ENCODE assay signal across 28 cellular contexts in genomic region chr15:49916998-49917397, GRCh38.
"Had no signal": no experiment of that assay in that cellular context is flagged by ENCODE, and none has a peak within 500 bp of the region (broad histone marks: within the 10 kb centered on the region; RNA-seq: fewer than 3 reads in every experiment).

No MANE protein-coding gene starts in this region.

- H3K27me3 Mint-ChIP-seq: activated CD4-positive, alpha-beta memory T cell treated with anti-CD3 and anti-CD28 coated beads for 36 hours; activated CD4-positive, alpha-beta T cell treated with anti-CD3 and anti-CD28 coated beads, Interleukin-2, amount 10 ng/mL, durations not matched to agents 24 days and 14 days; activated naive CD4-positive, alpha-beta T cell treated with anti-CD3 and anti-CD28 coated beads, Interleukin-2, amount 10 ng/mL, durations not matched to agents 7 days and 5 days; activated naive CD8-positive, alpha-beta T cell treated with anti-CD3 and anti-CD28 coated beads, Interleukin-2, amount 10 ng/mL, durations not matched to agents 7 days and 5 days; naive B cell; progenitor cell of endocrine pancreas; stimulated activated naive B cell treated with anti-CD40 and anti-IgM and Interleukin-4, amounts not matched to agents 10 μg/mL and 1 μg/mL and 100 μg/mL, for 72 hours had no signal

- H3K9me3 Mint-ChIP-seq: activated CD4-positive, alpha-beta memory T cell treated with anti-CD3 and anti-CD28 coated beads for 36 hours; activated naive CD4-positive, alpha-beta T cell treated with anti-CD3 and anti-CD28 coated beads, Interleukin-2, amount 10 ng/mL, durations not matched to agents 7 days and 5 days; activated naive CD8-positive, alpha-beta T cell treated with anti-CD3 and anti-CD28 coated beads, Interleukin-2, amount 10 ng/mL, durations not matched to agents 7 days and 5 days; neural progenitor cell had no signal

- H3K36me3 Mint-ChIP-seq: activated CD4-positive, alpha-beta memory T cell treated with anti-CD3 and anti-CD28 coated beads for 36 hours; activated naive CD4-positive, alpha-beta T cell treated with anti-CD3 and anti-CD28 coated beads, Interleukin-2, amount 10 ng/mL, durations not matched to agents 7 days and 5 days; naive B cell; neural progenitor cell; stimulated activated naive B cell treated with anti-CD40 and anti-IgM and Interleukin-4, amounts not matched to agents 10 μg/mL and 1 μg/mL and 100 μg/mL, for 72 hours had no signal

- H3K9me3 ChIP-seq: gastroesophageal sphincter, stomach, suprapubic skin, tibial artery, upper lobe of right lung had no signal

- H3K4me3 Mint-ChIP-seq: activated CD4-positive, alpha-beta memory T cell treated with anti-CD3 and anti-CD28 coated beads for 36 hours; activated CD4-positive, alpha-beta T cell treated with anti-CD3 and anti-CD28 coated beads, Interleukin-2, amount 10 ng/mL, durations not matched to agents 24 days and 14 days; activated naive CD4-positive, alpha-beta T cell treated with anti-CD3 and anti-CD28 coated beads, Interleukin-2, amount 10 ng/mL, durations not matched to agents 7 days and 5 days; activated naive CD8-positive, alpha-beta T cell treated with anti-CD3 and anti-CD28 coated beads, Interleukin-2, amount 10 ng/mL, durations not matched to agents 7 days and 5 days; mesothelial cell of epicardium; naive B cell; neural progenitor cell; stimulated activated naive B cell treated with anti-CD40 and anti-IgM and Interleukin-4, amounts not matched to agents 10 μg/mL and 1 μg/mL and 100 μg/mL, for 72 hours had no signal

- H3K9ac ChIP-seq: neural progenitor cell had no signal

- H2AFZ ChIP-seq: neural progenitor cell had no signal

- DNase-seq: activated CD4-positive, alpha-beta memory T cell treated with anti-CD3 and anti-CD28 coated beads for 36 hours; activated CD4-positive, alpha-beta T cell treated with anti-CD3 and anti-CD28 coated beads, Interleukin-2, amount 10 ng/mL, durations not matched to agents 24 days and 14 days; activated CD4-positive, CD25-positive, alpha-beta regulatory T cell treated with anti-CD3 and anti-CD28 coated beads, Interleukin-2, amount 50 U/mL, for 72 hours; activated CD8-positive, alpha-beta memory T cell treated with anti-CD3 and anti-CD28 coated beads, Interleukin-2, amount 50 U/mL, for 4 hours; activated gamma-delta T cell; activated naive CD4-positive, alpha-beta T cell treated with anti-CD3 and anti-CD28 coated beads, Interleukin-2, amount 10 ng/mL, durations not matched to agents 7 days and 5 days; activated naive CD8-positive, alpha-beta T cell treated with anti-CD3 and anti-CD28 coated beads, Interleukin-2, amount 10 ng/mL, durations not matched to agents 7 days and 5 days; activated T-cell treated with anti-CD3 and anti-CD28 coated beads, Interleukin-2, amount 50 U/mL, for 1 hour; amniotic stem cell; brain microvascular endothelial cell; hippocampal formation; kidney; left colon; naive B cell; stimulated activated CD4-positive, alpha-beta T cell treated with anti-CD3 and anti-CD28 coated beads, Interleukin-15, amount 100 ng/mL, for 24 hours; stimulated activated CD4-positive, alpha-beta T cell treated with anti-CD3 and anti-CD28 coated beads, Interleukin-2, amount 100 ng/mL, for 24 hours; stimulated activated naive B cell treated with anti-CD40 and anti-IgM and Interleukin-4, amounts not matched to agents 10 μg/mL and 1 μg/mL and 100 μg/mL, for 72 hours; stomach; T1000; tibial artery; upper lobe of right lung had no signal

- H3K27ac Mint-ChIP-seq: activated CD4-positive, alpha-beta memory T cell treated with anti-CD3 and anti-CD28 coated beads for 36 hours; activated CD4-positive, alpha-beta T cell treated with anti-CD3 and anti-CD28 coated beads, Interleukin-2, amount 10 ng/mL, durations not matched to agents 24 days and 14 days; activated naive CD4-positive, alpha-beta T cell treated with anti-CD3 and anti-CD28 coated beads, Interleukin-2, amount 10 ng/mL, durations not matched to agents 7 days and 5 days; activated naive CD8-positive, alpha-beta T cell treated with anti-CD3 and anti-CD28 coated beads, Interleukin-2, amount 10 ng/mL, durations not matched to agents 7 days and 5 days; mesothelial cell of epicardium; neural progenitor cell; progenitor cell of endocrine pancreas; stimulated activated naive B cell treated with anti-CD40 and anti-IgM and Interleukin-4, amounts not matched to agents 10 μg/mL and 1 μg/mL and 100 μg/mL, for 72 hours had no signal

- H3K4me3 ChIP-seq: gastroesophageal sphincter, neural progenitor cell, stomach, suprapubic skin, tibial artery, upper lobe of right lung had no signal

- H3K36me3 ChIP-seq: brain microvascular endothelial cell, gastroesophageal sphincter, neural progenitor cell, stomach, suprapubic skin, tibial artery, upper lobe of right lung had no signal

- H3K27ac ChIP-seq: brain microvascular endothelial cell, gastroesophageal sphincter, neural progenitor cell, stomach, suprapubic skin, tibial artery, upper lobe of right lung had no signal

- H3K4me1 Mint-ChIP-seq: activated naive CD4-positive, alpha-beta T cell treated with anti-CD3 and anti-CD28 coated beads, Interleukin-2, amount 10 ng/mL, durations not matched to agents 7 days and 5 days; activated naive CD8-positive, alpha-beta T cell treated with anti-CD3 and anti-CD28 coated beads, Interleukin-2, amount 10 ng/mL, durations not matched to agents 7 days and 5 days; naive B cell; neural progenitor cell had no signal

- H3K27me3 ChIP-seq: brain microvascular endothelial cell, gastroesophageal sphincter, neural progenitor cell, stomach, suprapubic skin, tibial artery, upper lobe of right lung had no signal

- H3K4me1 ChIP-seq: stomach, suprapubic skin, upper lobe of right lung had no signal

- H3K4me2 ChIP-seq: neural progenitor cell had no signal

- FAIRE-seq: astrocyte, endothelial cell of umbilical vein, kidney had no signal
